ENCODE assay signal across 22 cellular contexts in the genomic region with DNA sequence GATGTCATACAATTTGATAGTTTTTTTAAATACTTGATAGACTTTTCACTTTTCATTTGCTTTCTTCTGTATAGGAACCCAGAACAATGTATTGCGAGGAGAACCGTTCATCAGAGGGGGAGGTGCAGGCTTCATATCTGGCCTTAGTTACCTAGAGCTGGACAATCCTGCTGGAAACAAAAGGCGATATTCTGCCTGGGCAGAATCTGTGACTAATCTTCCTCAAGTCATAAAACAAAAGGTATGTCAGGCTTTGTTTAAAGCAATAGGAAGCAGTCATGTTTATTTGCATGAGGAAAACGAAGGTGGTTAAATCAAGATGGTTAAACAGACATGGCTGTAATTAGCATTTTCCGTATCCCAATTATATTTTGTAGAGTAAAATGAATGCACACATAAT. TPM values are rescaled to one million over a fixed set of nuclear protein-coding genes. Genes with fewer than 3 reads are reported as not detected.
"Had no signal": no experiment of that assay in that cellular context is flagged by ENCODE, and none has a peak within 500 bp of the region (broad histone marks: within the 10 kb centered on the region; RNA-seq: fewer than 3 reads in every experiment).

No MANE protein-coding gene starts in this region.

- DNase-seq: activated CD4-positive, alpha-beta memory T cell treated with anti-CD3 and anti-CD28 coated beads for 36 hours; activated CD4-positive, alpha-beta T cell treated with anti-CD3 and anti-CD28 coated beads, Interleukin-2, amount 10 ng/mL, durations not matched to agents 7 days and 5 days; activated CD4-positive, CD25-positive, alpha-beta regulatory T cell; activated CD8-positive, alpha-beta memory T cell treated with anti-CD3 and anti-CD28 coated beads for 24 hours; activated effector memory CD4-positive, alpha-beta T cell treated with anti-CD3 and anti-CD28 coated beads, Interleukin-2, amount 50 U/mL, for 16 hours; activated naive CD4-positive, alpha-beta T cell treated with Interleukin-2 at 50 U/mL for 16 hours; activated naive CD8-positive, alpha-beta T cell treated with anti-CD3 and anti-CD28 coated beads for 36 hours; activated T-cell treated with anti-CD3 and anti-CD28 coated beads, Interleukin-2, amount 50 U/mL, for 4 hours; brain microvascular endothelial cell; cerebellar nuclear complex; Karpas-422; NCI-H1105 treated with DMSO at 0.1 percent for 48 hours; NCI-H1436 treated with DMSO at 0.1 percent for 48 hours; NCI-H187; NCI-H2081; NCI-H446; NCI-H524; PC-9; SIG-M5; T-cell had no signal

- ATAC-seq: activated T-cell treated with anti-CD3 and anti-CD28 coated beads, Interleukin-2, amount 50 U/mL, for 4 hours; T-cell had no signal

- H3K27ac ChIP-seq: brain microvascular endothelial cell, PC-9, VCaP had no signal

- H3K4me2 ChIP-seq: PC-9 had no signal

- H3K27me3 ChIP-seq: brain microvascular endothelial cell had no signal

- H2AFZ ChIP-seq: PC-9 had no signal

- H3K4me3 ChIP-seq: PC-9 had no signal

- H3K36me3 ChIP-seq: brain microvascular endothelial cell had no signal

RNA-seq across cellular contexts. Expression of a gene that starts 46.0 kb away (rescaled TPM):
- total RNA-seq: activated CD4-positive, alpha-beta memory T cell treated with anti-CD3 and anti-CD28 coated beads for 36 hours; activated CD4-positive, alpha-beta T cell treated with anti-CD3 and anti-CD28 coated beads, Interleukin-2, amount 10 ng/mL, durations not matched to agents 7 days and 5 days; activated naive CD8-positive, alpha-beta T cell treated with anti-CD3 and anti-CD28 coated beads for 36 hours; PC-9; T-helper 2 cell treated with Interferon-gamma antibody and Interleukin-4, amounts not matched to agents 100 ng/mL and 5 ng/mL, for 36 hours had no signal
